17 cellular contexts compared by ENCODE assay signal in the genomic region with DNA sequence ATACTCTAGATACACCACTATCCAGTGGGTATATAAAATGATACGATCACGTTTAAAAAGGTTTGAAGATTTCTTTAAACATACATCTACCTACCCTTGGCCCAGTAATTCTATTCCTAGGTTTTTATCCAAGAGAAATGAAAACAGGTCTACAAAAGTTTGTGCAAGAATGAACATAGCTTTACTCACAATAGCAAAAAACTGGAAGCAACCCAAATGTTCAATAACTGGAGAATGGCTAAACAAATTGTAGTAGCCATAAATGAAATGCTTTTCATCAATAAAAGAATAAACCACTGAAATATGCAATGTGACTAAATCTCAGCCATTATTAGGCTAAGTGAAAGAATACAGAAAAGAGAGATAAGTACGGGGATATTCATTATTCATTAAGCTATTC.
DNase-seq lines count a peak whose midpoint lies in the region; ATAC-seq and TF ChIP-seq lines count a peak whose summit lies in the region.
"Had no signal": no experiment of that assay in that cellular context is flagged by ENCODE, and none has a peak within 500 bp of the region (broad histone marks: within the 10 kb centered on the region; RNA-seq: fewer than 3 reads in every experiment).

No MANE protein-coding gene starts in this region.

- no peaks in the 10 kb centered on the region for H3K36me3 ChIP-seq in PC-9 (ENCODE audit: low read depth)
- H3K36me3 ChIP-seq in smooth muscle cell (ENCODE audit: low read depth), result no peaks in the 10 kb centered on the region

- H3K27ac ChIP-seq in PC-9 (peak overlapping the region; percentile 79; the same call in 1 of the 2 replicates), smooth muscle cell (ENCODE audit: low read depth) (peak overlapping the region; percentile 26)

- no peaks in the 10 kb centered on the region for H4K20me1 ChIP-seq in PC-9 (ENCODE audit: insufficient read depth)
- H4K20me1 ChIP-seq in smooth muscle cell (ENCODE audit: low read depth), result no peaks in the 10 kb centered on the region

- intact Hi-C loops in PC-9 (cut with micrococcal nuclease; ENCODE audit: unreplicated experiment), result loop anchor here (1.0 to 5.0 kb wide), 4 partner anchors 177 to 577 kb away; partner anchors contain the start of gene ENC1
- intact Hi-C loops in Right ventricle myocardium superior (cut with DNase I), result no loop called here

- no peak for DNase-seq in PC-9
- DNase-seq in fibroblast of the aortic adventitia (ENCODE audit: low read depth), result peak; percentile 12
- no peak for DNase-seq in smooth muscle cell (lab: John Stamatoyannopoulos, UW; ENCODE audit: unreplicated experiment)
- no peak for DNase-seq in pons (ENCODE audit: low spot score)
- no peak for DNase-seq in Right ventricle myocardium superior
- DNase-seq: C1 segment of cervical spinal cord; Calu3; CD4-positive, alpha-beta memory T cell; COR-L47; DMS53; DMS79 treated with DMSO at 0.1 percent for 48 hours; GDM1; H9 had no signal

- H3K9me3 ChIP-seq in PC-9 (ENCODE audit: insufficient read depth, low read depth), result peaks cover 9% of the 10 kb centered on the region; the same call in 1 of the 2 replicates
- H3K9me3 ChIP-seq in smooth muscle cell (replicated peaks; ENCODE audit: low read depth), result no peaks in the 10 kb centered on the region

- POLR2A ChIA-PET in PC-9 (lab: Charles Lee; ENCODE audit: unreplicated experiment), result interaction anchor here (0.6 to 0.7 kb wide), 2 partner anchors 9 to 454 kb away, joined by 3 read pairs; no protein-coding TSS in a partner anchor

- TF ChIP-seq CTCF in PC-9 (conservative IDR thresholded peaks at IDR 0.05) (no peak), fibroblast of the aortic adventitia (IDR thresholded peaks at IDR 0.05; ENCODE audit: insufficient read depth, low read length) (no peak), smooth muscle cell (IDR thresholded peaks at IDR 0.05; ENCODE audit: borderline replicate concordance, insufficient read depth, poor library complexity, severe bottlenecking) (no peak)

- H3F3A ChIP-seq in PC-9 (ENCODE audit: insufficient read depth, low read depth), result peaks cover 37% of the 10 kb centered on the region
- no peaks in the 10 kb centered on the region for H3F3A ChIP-seq in smooth muscle cell (ENCODE audit: low read depth)

- WGBS in smooth muscle cell (ENCODE audit: low lambda C conversion rate), result 98% methylated on average over 3 of the region's 3 CpGs

- peak overlapping the region; percentile 64; the same call in 1 of the 2 replicates for H3K4me2 ChIP-seq in PC-9
- peak overlapping the region; percentile 24 for H3K4me2 ChIP-seq in smooth muscle cell
- H3K4me2 ChIP-seq: GM23338 had no signal

- no peak overlapping the region for H3K9ac ChIP-seq in smooth muscle cell (ENCODE audit: low read depth)

- no peak overlapping the region for H2AFZ ChIP-seq in PC-9
- no peak overlapping the region for H2AFZ ChIP-seq in smooth muscle cell (ENCODE audit: low read depth)
- H2AFZ ChIP-seq: GM23338 had no signal

- CTCF ChIA-PET in PC-9 (lab: Charles Lee), result no interaction called here

- H3K4me3 ChIP-seq in PC-9 (no peak overlapping the region), fibroblast of the aortic adventitia (ENCODE audit: low read depth, low read length) (no peak overlapping the region), smooth muscle cell (no peak overlapping the region)
- H3K4me3 ChIP-seq: GM12878, GM23338 had no signal

- no peaks in the 10 kb centered on the region for H3K9me2 ChIP-seq in PC-9 (ENCODE audit: insufficient read depth)

- H3K27me3 ChIP-seq in PC-9 (ENCODE audit: insufficient read depth, low read depth) (no peaks in the 10 kb centered on the region), smooth muscle cell (ENCODE audit: low read depth) (no peaks in the 10 kb centered on the region)

- H3K4me1 ChIP-seq in PC-9 (replicated peaks; ENCODE audit: insufficient read depth) (peaks cover 52% of the 10 kb centered on the region), smooth muscle cell (ENCODE audit: low read depth) (peaks cover 6% of the 10 kb centered on the region)

- no peaks in the 10 kb centered on the region for H3K79me2 ChIP-seq in PC-9 (ENCODE audit: low read depth)
- H3K79me2 ChIP-seq in smooth muscle cell (ENCODE audit: low read depth), result no peaks in the 10 kb centered on the region

- no peak for ATAC-seq in Right ventricle myocardium superior (ENCODE audit: poor library complexity)
- ATAC-seq in HG03460 (IDR thresholded peaks at IDR 0.05; ENCODE audit: unreplicated experiment), result no peak
- ATAC-seq: GM12878, GM23338, HCT116 had no signal

- no TSS peak for BruUV-seq in PC-9 (replicated peaks; lab: Mats Ljungman, UMichigan)
